16 cellular contexts compared by ENCODE assay signal in the genomic region with DNA sequence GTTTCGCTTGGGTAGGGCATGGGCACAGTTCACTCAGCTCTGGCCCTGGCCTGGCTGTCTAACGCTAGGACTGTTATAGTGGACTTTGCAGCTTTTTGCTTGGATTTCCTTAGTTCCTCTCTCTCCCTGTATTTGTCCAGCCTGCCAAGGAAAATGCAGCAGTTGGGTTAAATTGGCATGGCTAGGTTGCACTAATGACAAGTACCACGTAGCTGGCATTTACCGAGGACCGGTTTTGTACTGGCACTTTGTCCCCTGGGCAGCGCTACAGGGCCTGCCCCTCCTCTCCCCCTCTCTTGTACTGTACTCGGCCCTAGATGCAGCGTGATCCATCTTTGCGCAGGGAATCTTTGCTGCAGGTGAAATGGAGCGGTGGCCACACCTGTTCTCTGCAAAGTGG. TPM values are rescaled to one million over a fixed set of nuclear protein-coding genes. Genes with fewer than 3 reads are reported as not detected.
DNase-seq lines count a peak whose midpoint lies in the region; ATAC-seq and TF ChIP-seq lines count a peak whose summit lies in the region.
"Had no signal": no experiment of that assay in that cellular context is flagged by ENCODE, and none has a peak within 500 bp of the region (broad histone marks: within the 10 kb centered on the region; RNA-seq: fewer than 3 reads in every experiment).

No MANE protein-coding gene starts in this region.

- H3K4me1 ChIP-seq in Peyer's patch, result peaks cover 4 to 40% (median 8%) of the 10 kb centered on the region in 4 donors

- no peak for ATAC-seq in HG02798 (IDR thresholded peaks at IDR 0.05; ENCODE audit: poor library complexity, unreplicated experiment)
- ATAC-seq: gastrocnemius medialis, Panc1 had no signal

- H3K27me3 ChIP-seq in Peyer's patch, result no peaks in the 10 kb centered on the region
- H3K27me3 ChIP-seq: gastrocnemius medialis had no signal

- no peak for TF ChIP-seq CTCF in Peyer's patch (IDR thresholded peaks at IDR 0.05)
- no peak for TF ChIP-seq CTCF in epithelial cell of proximal tubule (conservative IDR thresholded peaks at IDR 0.05; ENCODE audit: low read depth, low read length)
- no peak for TF ChIP-seq CTCF in progenitor cell of endocrine pancreas (IDR thresholded peaks at IDR 0.05; ENCODE audit: unreplicated experiment)

- no peaks in the 10 kb centered on the region for H3K27me3 Mint-ChIP-seq in progenitor cell of endocrine pancreas

- H3K4me3 Mint-ChIP-seq in progenitor cell of endocrine pancreas (ENCODE audit: low read depth), result peak overlapping the region; percentile 64

- in situ Hi-C loops in KBM-7 (cut with MboI; ENCODE audit: low pct_unique_long_range_greater_than_20kb, low sequenced_read_pairs), result no loop called here

- H3K36me3 ChIP-seq in Peyer's patch, result peaks cover 0 to 36% (median 3%) of the 10 kb centered on the region in 3 donors

- H3K36me3 Mint-ChIP-seq in progenitor cell of endocrine pancreas (ENCODE audit: insufficient read depth), result peaks cover 15% of the 10 kb centered on the region

- no peak for TF ChIP-seq POLR2A in Peyer's patch (IDR thresholded peaks at IDR 0.05)

- H3K27ac Mint-ChIP-seq in progenitor cell of endocrine pancreas, result peak overlapping the region; percentile 87

- H3K9me3 ChIP-seq in Peyer's patch, result no peaks in the 10 kb centered on the region
- H3K9me3 ChIP-seq: gastrocnemius medialis had no signal

- peaks cover 21% of the 10 kb centered on the region for H3K4me1 Mint-ChIP-seq in progenitor cell of endocrine pancreas (ENCODE audit: low read depth)

- H3K27ac ChIP-seq in Peyer's patch, result peak overlapping the region in 2 of 4 donors; percentile 50 to 72
- H3K27ac ChIP-seq: 22Rv1, gastrocnemius medialis had no signal

- H3K9me3 Mint-ChIP-seq in progenitor cell of endocrine pancreas (ENCODE audit: low read depth), result no peaks in the 10 kb centered on the region

- DNase-seq in NCI-H2107 treated with DMSO at 0.1 percent for 48 hours (lab: John Stamatoyannopoulos, UW; ENCODE audit: unreplicated experiment) (peak; percentile 28), NCI-H2107 (lab: John Stamatoyannopoulos, UW) (no peak), Peyer's patch (peak in 2 of 3 donors; percentile 64 to 66), epithelial cell of proximal tubule (ENCODE audit: low read depth) (no peak), progenitor cell of endocrine pancreas (ENCODE audit: low spot score, unreplicated experiment) (no peak), KBM-7 (no peak), Kasumi-1 (lab: John Stamatoyannopoulos, UW) (no peak)
- DNase-seq: activated CD4-positive, CD25-positive, alpha-beta regulatory T cell treated with anti-CD3 and anti-CD28 coated beads, Interleukin-2, amount 50 U/mL, for 72 hours; gastrocnemius medialis; midbrain; NCI-H146; stimulated activated CD4-positive, alpha-beta T cell treated with anti-CD3 and anti-CD28 coated beads, Interleukin-1b, Interleukin-23, amount 100 ng/mL, for 48 hours had no signal

- H3K4me3 ChIP-seq in Peyer's patch (peak overlapping the region in 2 of 4 donors; percentile 12 to 24), epithelial cell of proximal tubule (ENCODE audit: low read depth, low read length) (peak overlapping the region; percentile 8)
- H3K4me3 ChIP-seq: gastrocnemius medialis had no signal

RNA-seq across cellular contexts. Expression of a gene that starts 2.4 kb away (rescaled TPM):
- total RNA-seq in Peyer's patch (10 to 100 TPM; 21.4 to 34.7 (median 24.2) TPM), epithelial cell of proximal tubule (29.1 and 47.9 TPM in 2 replicates), progenitor cell of endocrine pancreas (46.8 and 47.0 TPM in 2 replicates)

RNA-seq across cellular contexts. Expression of a gene that starts 26.1 kb away (rescaled TPM):
- total RNA-seq in Peyer's patch (not detected), epithelial cell of proximal tubule (under 0.01 TPM in 1 of 2 replicates, not detected in the other), progenitor cell of endocrine pancreas (107 and 116 TPM in 2 replicates)
- total RNA-seq: bronchial epithelial cell, gastrocnemius medialis had no signal

Comparison
In these comparisons a context has a peak if more than half of its experiments do, and no peak if none do; other contexts are left out.
1. DNase-seq: peak in NCI-H2107 treated with DMSO at 0.1 percent for 48 hours (single experiment) and Peyer's patch (2 of 3); none in NCI-H2107 (single experiment), epithelial cell of proximal tubule (single experiment), progenitor cell of endocrine pancreas (single experiment), KBM-7 (single experiment) and Kasumi-1 (0 of 2).
2. RNA of a gene that starts 26.1 kb away (total RNA-seq): 107 to 116 TPM in progenitor cell of endocrine pancreas; not detected in Peyer's patch and under 0.01 TPM in epithelial cell of proximal tubule; every median in the first group is over 100 times any median in the second.